16 cellular contexts compared by ENCODE assay signal in the genomic region with DNA sequence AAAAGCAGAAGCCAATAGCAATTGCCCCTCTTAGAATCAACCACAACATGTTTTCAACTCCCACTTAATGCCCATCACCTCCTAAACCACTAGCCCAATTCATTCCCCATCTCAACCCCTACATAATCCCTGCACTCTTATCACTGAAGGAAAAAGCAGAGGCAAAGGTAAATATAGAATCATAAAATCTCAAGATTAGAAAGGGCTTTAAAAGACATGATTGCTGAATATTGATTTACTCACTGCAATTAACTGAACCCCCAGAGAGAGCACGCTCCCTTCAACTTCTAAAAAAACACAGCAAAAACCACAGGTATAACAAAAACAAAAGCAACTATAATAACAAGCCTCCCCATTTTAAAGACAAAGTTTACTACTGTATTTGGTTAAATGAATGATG. TPM values are rescaled to one million over a fixed set of nuclear protein-coding genes. Genes with fewer than 3 reads are reported as not detected.
A peak's percentile ranks its signal among the peaks of the same experiment; 100 is the strongest.
DNase-seq lines count a peak whose midpoint lies in the region; ATAC-seq and TF ChIP-seq lines count a peak whose summit lies in the region.
"Had no signal": no experiment of that assay in that cellular context is flagged by ENCODE, and none has a peak within 500 bp of the region (broad histone marks: within the 10 kb centered on the region; RNA-seq: fewer than 3 reads in every experiment).

No MANE protein-coding gene starts in this region.

- no peak overlapping the region for H3K4me3 Mint-ChIP-seq in activated CD8-positive, alpha-beta T cell treated with anti-CD3 and anti-CD28 coated beads, Interleukin-2, amount 10 ng/mL, durations not matched to agents 7 days and 5 days
- H3K4me3 Mint-ChIP-seq in activated CD8-positive, alpha-beta T cell treated with anti-CD3 and anti-CD28 coated beads for 36 hours, result no peak overlapping the region
- H3K4me3 Mint-ChIP-seq: CD14-positive monocyte; CD4-positive, alpha-beta memory T cell had no signal

- peaks cover 53% of the 10 kb centered on the region for H3K36me3 Mint-ChIP-seq in activated CD8-positive, alpha-beta T cell treated with anti-CD3 and anti-CD28 coated beads, Interleukin-2, amount 10 ng/mL, durations not matched to agents 7 days and 5 days (ENCODE audit: low read depth)
- peaks cover 59% of the 10 kb centered on the region for H3K36me3 Mint-ChIP-seq in activated CD8-positive, alpha-beta T cell treated with anti-CD3 and anti-CD28 coated beads for 36 hours (ENCODE audit: low read depth)

- intact Hi-C loops in activated CD8-positive, alpha-beta T cell treated with anti-CD3 and anti-CD28 coated beads for 36 hours (cut with micrococcal nuclease), result no loop called here
- intact Hi-C loops in left colon (cut with DNase I, micrococcal nuclease), result no loop called here

- peak overlapping the region; percentile 9 for H3K27ac Mint-ChIP-seq in activated CD8-positive, alpha-beta T cell treated with anti-CD3 and anti-CD28 coated beads, Interleukin-2, amount 10 ng/mL, durations not matched to agents 7 days and 5 days
- H3K27ac Mint-ChIP-seq in activated CD8-positive, alpha-beta T cell treated with anti-CD3 and anti-CD28 coated beads for 36 hours, result no peak overlapping the region
- H3K27ac Mint-ChIP-seq: CD14-positive monocyte; CD4-positive, alpha-beta memory T cell had no signal

- H3K27me3 Mint-ChIP-seq in activated CD8-positive, alpha-beta T cell treated with anti-CD3 and anti-CD28 coated beads, Interleukin-2, amount 10 ng/mL, durations not matched to agents 7 days and 5 days (ENCODE audit: low read depth), result no peaks in the 10 kb centered on the region
- H3K27me3 Mint-ChIP-seq in activated CD8-positive, alpha-beta T cell treated with anti-CD3 and anti-CD28 coated beads for 36 hours, result no peaks in the 10 kb centered on the region

- POLR2A ChIA-PET in activated CD8-positive, alpha-beta T cell treated with anti-CD3 and anti-CD28 coated beads, Interleukin-2, amount 10 ng/mL, durations not matched to agents 7 days and 5 days (lab: Charles Lee), result no interaction called here
- POLR2A ChIA-PET in activated CD8-positive, alpha-beta T cell treated with anti-CD3 and anti-CD28 coated beads for 36 hours (lab: Charles Lee), result no interaction called here

- no peak for ATAC-seq in activated CD8-positive, alpha-beta T cell treated with anti-CD3 and anti-CD28 coated beads, Interleukin-2, amount 10 ng/mL, durations not matched to agents 7 days and 5 days
- no peak for ATAC-seq in activated CD8-positive, alpha-beta T cell treated with anti-CD3 and anti-CD28 coated beads for 36 hours
- peak; percentile 71 for ATAC-seq in left colon
- ATAC-seq: HCT116 had no signal

- CTCF ChIA-PET in activated CD8-positive, alpha-beta T cell treated with anti-CD3 and anti-CD28 coated beads, Interleukin-2, amount 10 ng/mL, durations not matched to agents 7 days and 5 days (lab: Charles Lee), result interaction anchor here (1.0 kb wide), 1 partner anchor 14 kb away, joined by 3 read pairs; no protein-coding TSS in a partner anchor
- CTCF ChIA-PET in activated CD8-positive, alpha-beta T cell treated with anti-CD3 and anti-CD28 coated beads for 36 hours (lab: Charles Lee), result interaction anchor here (0.9 to 1.1 kb wide), 2 partner anchors 7 to 14 kb away, joined by 3 read pairs; no protein-coding TSS in a partner anchor

- H3K4me1 Mint-ChIP-seq in activated CD8-positive, alpha-beta T cell treated with anti-CD3 and anti-CD28 coated beads, Interleukin-2, amount 10 ng/mL, durations not matched to agents 7 days and 5 days (ENCODE audit: low read depth), result peaks cover 2% of the 10 kb centered on the region
- peaks cover 3% of the 10 kb centered on the region for H3K4me1 Mint-ChIP-seq in activated CD8-positive, alpha-beta T cell treated with anti-CD3 and anti-CD28 coated beads for 36 hours (ENCODE audit: low read depth)
- H3K4me1 Mint-ChIP-seq: CD14-positive monocyte; CD4-positive, alpha-beta memory T cell had no signal

- no peak for TF ChIP-seq CTCF in activated CD8-positive, alpha-beta T cell treated with anti-CD3 and anti-CD28 coated beads for 36 hours (IDR thresholded peaks at IDR 0.05)

- H3K9me3 Mint-ChIP-seq in activated CD8-positive, alpha-beta T cell treated with anti-CD3 and anti-CD28 coated beads, Interleukin-2, amount 10 ng/mL, durations not matched to agents 7 days and 5 days (ENCODE audit: insufficient read depth), result no peaks in the 10 kb centered on the region
- no peaks in the 10 kb centered on the region for H3K9me3 Mint-ChIP-seq in activated CD8-positive, alpha-beta T cell treated with anti-CD3 and anti-CD28 coated beads for 36 hours
- H3K9me3 Mint-ChIP-seq: CD14-positive monocyte; CD4-positive, alpha-beta memory T cell had no signal

- DNase-seq in NCI-H1417 (lab: John Stamatoyannopoulos, UW), result peak in 2 of 3 experiments; percentile 8 to 56
- no peak for DNase-seq in NCI-H1417 treated with DMSO at 0.1 percent for 48 hours (lab: John Stamatoyannopoulos, UW)
- no peak for DNase-seq in activated CD8-positive, alpha-beta T cell treated with anti-CD3 and anti-CD28 coated beads, Interleukin-2, amount 10 ng/mL, durations not matched to agents 7 days and 5 days
- DNase-seq in activated CD8-positive, alpha-beta T cell treated with anti-CD3 and anti-CD28 coated beads for 36 hours, result no peak
- DNase-seq in NCI-H146 (lab: John Stamatoyannopoulos, UW), result peak; percentile 57
- no peak for DNase-seq in left colon
- DNase-seq in NCI-H2196 treated with DMSO at 0.1 percent for 48 hours (lab: John Stamatoyannopoulos, UW; ENCODE audit: unreplicated experiment), result no peak
- DNase-seq in GOT3 (lab: John Stamatoyannopoulos, UW), result no peak
- DNase-seq: 8988T; Calu3; CD4-positive, alpha-beta memory T cell; GM23248; H7 had no signal

RNA-seq across cellular contexts. Expression of a gene that starts 15.1 kb away (rescaled TPM):
- under 1 TPM; 0.13 TPM for total RNA-seq in activated CD8-positive, alpha-beta T cell treated with anti-CD3 and anti-CD28 coated beads, Interleukin-2, amount 10 ng/mL, durations not matched to agents 7 days and 5 days
- under 1 TPM; 0.07 to 0.20 TPM for total RNA-seq in activated CD8-positive, alpha-beta T cell treated with anti-CD3 and anti-CD28 coated beads for 36 hours
- under 1 TPM in 1 of 2 donors, not detected in 1; 0.06 TPM for total RNA-seq in left colon
- total RNA-seq: GM23248, HT-29 had no signal

RNA-seq across cellular contexts. Expression of a gene that starts 40.5 kb away (rescaled TPM):
- 10 to 100 TPM; 20.0 to 21.4 TPM for total RNA-seq in activated CD8-positive, alpha-beta T cell treated with anti-CD3 and anti-CD28 coated beads, Interleukin-2, amount 10 ng/mL, durations not matched to agents 7 days and 5 days
- 10 to 100 TPM; 17.5 to 19.1 TPM for total RNA-seq in activated CD8-positive, alpha-beta T cell treated with anti-CD3 and anti-CD28 coated beads for 36 hours
- 1 to 10 TPM; 4.9 to 5.7 TPM for total RNA-seq in left colon

Comparison
In these comparisons a context has a peak if more than half of its experiments do, and no peak if none do; other contexts are left out.
1. DNase-seq: peak in NCI-H1417 (2 of 3) and NCI-H146 (single experiment); none in NCI-H1417 treated with DMSO at 0.1 percent for 48 hours (single experiment), activated CD8-positive, alpha-beta T cell treated with anti-CD3 and anti-CD28 coated beads, Interleukin-2, amount 10 ng/mL, durations not matched to agents 7 days and 5 days (single experiment), activated CD8-positive, alpha-beta T cell treated with anti-CD3 and anti-CD28 coated beads for 36 hours (single experiment), left colon (0 of 2), NCI-H2196 treated with DMSO at 0.1 percent for 48 hours (single experiment) and GOT3 (single experiment).